ENCODE assay signal across 16 cellular contexts in the genomic region with DNA sequence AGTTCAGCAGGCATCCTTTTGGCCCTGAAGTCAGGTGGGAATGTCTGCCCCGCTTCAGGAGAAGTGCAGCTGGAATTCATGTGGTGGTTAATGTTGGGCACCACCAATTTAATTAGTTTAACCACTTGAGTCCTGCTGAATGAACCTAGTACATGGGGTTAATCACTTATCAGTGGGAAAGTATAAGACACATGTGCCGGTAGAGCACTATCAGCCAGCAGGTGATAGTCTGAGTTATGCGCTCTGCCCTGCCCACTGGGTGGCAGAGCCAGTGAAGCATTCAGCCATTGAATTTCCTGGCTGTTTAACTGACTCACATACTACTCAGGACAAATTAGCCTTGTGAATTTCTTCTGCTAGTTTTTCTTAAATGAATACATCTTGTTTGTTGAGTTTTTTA.
DNase-seq lines count a peak whose midpoint lies in the region; FAIRE-seq and TF ChIP-seq lines count a peak whose summit lies in the region.
"Had no signal": no experiment of that assay in that cellular context is flagged by ENCODE, and none has a peak within 500 bp of the region (broad histone marks: within the 10 kb centered on the region; RNA-seq: fewer than 3 reads in every experiment).

No MANE protein-coding gene starts in this region.

- no peak overlapping the region for H4K5ac ChIP-seq in mesendoderm (ENCODE audit: low read length)

- H2BK120ac ChIP-seq in mesendoderm (ENCODE audit: low read depth, low read length), result no peak overlapping the region

- H3K27me3 ChIP-seq in bronchial epithelial cell (ENCODE audit: control insufficient read depth, insufficient read depth, low read length) (no peaks in the 10 kb centered on the region), mesendoderm (ENCODE audit: insufficient read depth, low read length, poor library complexity) (no peaks in the 10 kb centered on the region), colonic mucosa (no peaks in the 10 kb centered on the region)
- H3K27me3 ChIP-seq: right lobe of liver had no signal

- H3K79me2 ChIP-seq in mesendoderm (ENCODE audit: control insufficient read depth, insufficient read depth, low read length), result no peaks in the 10 kb centered on the region

- FAIRE-seq in bronchial epithelial cell (lab: Jason Lieb, UNC), result no peak
- FAIRE-seq: TTC549 had no signal

- intact Hi-C loops in colonic mucosa (cut with DNase I), result no loop called here

- H3K36me3 ChIP-seq in bronchial epithelial cell (ENCODE audit: control insufficient read depth, insufficient read depth, low read length) (no peaks in the 10 kb centered on the region), mesendoderm (ENCODE audit: control insufficient read depth, insufficient read depth, low read length) (no peaks in the 10 kb centered on the region), colonic mucosa (no peaks in the 10 kb centered on the region)
- H3K36me3 ChIP-seq: left ventricle myocardium inferior, right lobe of liver had no signal

- H3K4me2 ChIP-seq in mesendoderm (ENCODE audit: low read length), result no peak overlapping the region

- no peak overlapping the region for H2AK5ac ChIP-seq in mesendoderm (ENCODE audit: low read length)

- no peak overlapping the region for H3K56ac ChIP-seq in mesendoderm (ENCODE audit: low read length)

- H3K9ac ChIP-seq in mesendoderm (ENCODE audit: low read length) (no peak overlapping the region), colonic mucosa (ENCODE audit: low read depth in 2 of 2, low read length in 2 of 2) (no peak overlapping the region)

- H3K9me3 ChIP-seq in colonic mucosa, result no peaks in the 10 kb centered on the region
- H3K9me3 ChIP-seq: left ventricle myocardium inferior, right lobe of liver had no signal

- H3K27ac ChIP-seq in mesendoderm (ENCODE audit: low read depth, low read length) (no peak overlapping the region), colonic mucosa (no peak overlapping the region)
- H3K27ac ChIP-seq: left ventricle myocardium inferior, right lobe of liver had no signal

- H3K4me3 ChIP-seq in bronchial epithelial cell (ENCODE audit: low read depth, low read length), result no peak overlapping the region
- H3K4me3 ChIP-seq in mesendoderm (ENCODE audit: low read length), result no peak overlapping the region
- no peak overlapping the region for H3K4me3 ChIP-seq in colonic mucosa
- H3K4me3 ChIP-seq: left ventricle myocardium inferior, right lobe of liver had no signal

- no peaks in the 10 kb centered on the region for H3K79me1 ChIP-seq in mesendoderm (ENCODE audit: low read length)

- no peak overlapping the region for H3K23ac ChIP-seq in mesendoderm (ENCODE audit: low read length)

- peak; percentile 8 to 37 for DNase-seq in NCI-H2081 (lab: John Stamatoyannopoulos, UW)
- DNase-seq in NCI-H2081 treated with DMSO at 0.1 percent for 48 hours (lab: John Stamatoyannopoulos, UW), result no peak
- peak; percentile 71 for DNase-seq in NCI-H2107 treated with DMSO at 0.1 percent for 48 hours (lab: John Stamatoyannopoulos, UW; ENCODE audit: unreplicated experiment)
- DNase-seq in bronchial epithelial cell (ENCODE audit: low read depth), result peak; percentile 75
- DNase-seq in mesendoderm, result peak; percentile 48
- DNase-seq in GM20000 (ENCODE audit: low spot score), result no peak
- no peak for DNase-seq in colonic mucosa
- DNase-seq in activated CD8-positive, alpha-beta memory T cell treated with anti-CD3 and anti-CD28 coated beads, Interleukin-2, amount 50 U/mL, for 48 hours, result no peak
- DNase-seq: activated CD4-positive, alpha-beta T cell treated with anti-CD3 and anti-CD28 coated beads, Interleukin-2, amount 50 U/mL, for 48 hours; activated T-cell treated with anti-CD3 and anti-CD28 coated beads, Interleukin-2, amount 50 U/mL, for 24 hours; CD8-positive, alpha-beta T cell; GF-D8; left ventricle myocardium inferior; occipital lobe; right lobe of liver had no signal

- TF ChIP-seq CTCF in bronchial epithelial cell (IDR thresholded peaks at IDR 0.05; ENCODE audit: insufficient read depth, low read length, severe bottlenecking) (peak; percentile 47), GM20000 (IDR thresholded peaks at IDR 0.05; ENCODE audit: extremely low read depth, missing control alignments) (no peak), colonic mucosa (IDR thresholded peaks at IDR 0.05) (no peak)

- H3K4ac ChIP-seq in mesendoderm (ENCODE audit: low read depth, low read length), result no peak overlapping the region

- H2BK5ac ChIP-seq in mesendoderm (ENCODE audit: low read length), result no peak overlapping the region

- H3K4me1 ChIP-seq in mesendoderm (ENCODE audit: control insufficient read depth, low read depth, low read length), result no peaks in the 10 kb centered on the region
- no peaks in the 10 kb centered on the region for H3K4me1 ChIP-seq in colonic mucosa
- H3K4me1 ChIP-seq: left ventricle myocardium inferior, right lobe of liver had no signal

- no peak overlapping the region for H3K18ac ChIP-seq in mesendoderm (ENCODE audit: low read length)

- no CpG with 5 or more reads among the region's 3 CpGs for WGBS in mesendoderm (ENCODE audit: extremely low coverage, insufficient coverage, low lambda C conversion rate)

- no peak overlapping the region for H4K8ac ChIP-seq in mesendoderm (ENCODE audit: low read depth, low read length)

- no peak overlapping the region for H2BK15ac ChIP-seq in mesendoderm (replicated peaks; ENCODE audit: low read depth)

Comparison
In these comparisons a context has a peak if more than half of its experiments do, and no peak if none do; other contexts are left out.
1. DNase-seq: peak in NCI-H2081 (2 of 2), NCI-H2107 treated with DMSO at 0.1 percent for 48 hours (single experiment), bronchial epithelial cell (single experiment) and mesendoderm (single experiment); none in NCI-H2081 treated with DMSO at 0.1 percent for 48 hours (single experiment), GM20000 (single experiment), colonic mucosa (single experiment) and activated CD8-positive, alpha-beta memory T cell treated with anti-CD3 and anti-CD28 coated beads, Interleukin-2, amount 50 U/mL, for 48 hours (single experiment).